ENCODE assay signal across 17 cellular contexts in the genomic region with DNA sequence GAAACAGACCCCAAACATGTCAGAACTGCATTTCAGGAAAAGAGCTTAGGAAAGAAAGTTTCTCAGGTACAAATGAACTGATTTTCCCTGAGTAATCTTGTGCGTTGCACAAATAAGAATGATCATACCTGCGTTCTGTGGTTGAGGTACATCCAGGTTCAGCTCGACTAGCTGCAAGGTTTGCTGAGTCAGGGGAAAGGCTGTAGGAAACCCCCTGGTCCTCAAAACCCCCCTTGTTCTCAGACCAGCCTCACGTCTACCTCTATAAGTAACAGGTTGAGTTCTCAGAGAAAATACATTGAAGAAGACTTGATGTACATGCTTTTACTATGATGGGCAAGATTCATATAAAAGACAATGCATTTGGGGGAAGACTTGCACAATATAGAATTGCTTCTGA.
DNase-seq lines count a peak whose midpoint lies in the region; ATAC-seq, FAIRE-seq and TF ChIP-seq lines count a peak whose summit lies in the region.
"Had no signal": no experiment of that assay in that cellular context is flagged by ENCODE, and none has a peak within 500 bp of the region (broad histone marks: within the 10 kb centered on the region; RNA-seq: fewer than 3 reads in every experiment).

No MANE protein-coding gene starts in this region.

- no peak overlapping the region for H3K27ac ChIP-seq in GM23338 (ENCODE audit: low read depth)
- no peak overlapping the region for H3K27ac ChIP-seq in K562 (ENCODE audit: extremely low read depth, low read depth, low read length)
- H3K27ac ChIP-seq in esophagus squamous epithelium, result peak overlapping the region in 3 of 4 donors; percentile 40 to 81 (median 76)
- H3K27ac ChIP-seq in CD8-positive, alpha-beta memory T cell (ENCODE audit: low read depth, low read length), result no peak overlapping the region
- H3K27ac ChIP-seq: GM23248 had no signal

- no peak overlapping the region for H3K4me3 Mint-ChIP-seq in GM23338
- H3K4me3 Mint-ChIP-seq in CD8-positive, alpha-beta memory T cell, result no peak overlapping the region
- H3K4me3 Mint-ChIP-seq: CD14-positive monocyte; CD8-positive, alpha-beta T cell; H9 had no signal

- ATAC-seq in GM23338 (no peak), K562 (no peak), HG03342 (IDR thresholded peaks at IDR 0.05; ENCODE audit: unreplicated experiment) (no peak)
- ATAC-seq: CD8-positive, alpha-beta T cell; GM12878 had no signal

- no peak for TF ChIP-seq POLR2A in K562 (conservative IDR thresholded peaks at IDR 0.05)
- no peak for TF ChIP-seq POLR2A in esophagus squamous epithelium (IDR thresholded peaks at IDR 0.05)

- H3K27ac Mint-ChIP-seq in GM23338, result peak overlapping the region; percentile 91
- peak overlapping the region in 1 of 8 donors; percentile 9 for H3K27ac Mint-ChIP-seq in CD8-positive, alpha-beta memory T cell
- H3K27ac Mint-ChIP-seq: CD14-positive monocyte; CD8-positive, alpha-beta T cell; H9 had no signal

- H2AFZ ChIP-seq in GM23338 (no peak overlapping the region), K562 (ENCODE audit: low read depth, low read length) (no peak overlapping the region)
- H2AFZ ChIP-seq: GM23248 had no signal

- TF ChIP-seq CTCF in GM23338 (conservative IDR thresholded peaks at IDR 0.05; ENCODE audit: low read depth in 2 of 2) (no peak), K562 (IDR thresholded peaks at IDR 0.05 in 2 of 3, conservative IDR thresholded peaks at IDR 0.05 in 1 of 3; ENCODE audit: insufficient read depth in 2 of 3, low read depth in 1 of 3, low read length in 3 of 3) (no peak), esophagus squamous epithelium (IDR thresholded peaks at IDR 0.05) (no peak)

- no peak for TF ChIP-seq RAD21 in K562 (CRISPR knock-in tag; conservative IDR thresholded peaks at IDR 0.05 in 1 of 2, IDR thresholded peaks at IDR 0.05 in 1 of 2)

- H3K4me1 ChIP-seq in GM23338 (ENCODE audit: insufficient read depth) (peaks cover 15% of the 10 kb centered on the region), K562 (replicated peaks in 1 of 2; ENCODE audit: control insufficient read depth in 2 of 2, insufficient read depth in 2 of 2, low read length in 2 of 2) (peaks cover 0 to 12% of the 10 kb centered on the region in 2 experiments; a peak in 3 of 5 replicates), esophagus squamous epithelium (peaks cover 12 to 96% (median 19%) of the 10 kb centered on the region in 3 donors)
- H3K4me1 ChIP-seq in CD8-positive, alpha-beta memory T cell (ENCODE audit: insufficient read depth, low read length), result no peaks in the 10 kb centered on the region

- no peak for TF ChIP-seq EP300 in K562 (IDR thresholded peaks at IDR 0.05; ENCODE audit: low read length)

- WGBS in K562 (ENCODE audit: insufficient coverage, low coverage, missing lambda C conversion rate), result 4% methylated on average over 4 of the region's 4 CpGs
- WGBS in esophagus squamous epithelium, 2 donors, result 74 to 84% methylated on average over 4 of the region's 4 CpGs

- H3K36me3 ChIP-seq in GM23338 (ENCODE audit: insufficient read depth) (no peaks in the 10 kb centered on the region), K562 (ENCODE audit: control insufficient read depth, insufficient read depth, low read length) (no peaks in the 10 kb centered on the region), esophagus squamous epithelium (no peaks in the 10 kb centered on the region)
- no peaks in the 10 kb centered on the region for H3K36me3 ChIP-seq in CD8-positive, alpha-beta memory T cell (ENCODE audit: insufficient read depth, low read length)

- H3K4me1 Mint-ChIP-seq in GM23338, result peaks cover 37% of the 10 kb centered on the region
- peaks cover 0 to 2% (median 0%) of the 10 kb centered on the region in 3 donors for H3K4me1 Mint-ChIP-seq in CD8-positive, alpha-beta memory T cell
- H3K4me1 Mint-ChIP-seq: CD14-positive monocyte had no signal

- FAIRE-seq in K562 (lab: Jason Lieb, UNC), result no peak
- FAIRE-seq: GM12878, GM18507, HTR-8/SVneo had no signal

- intact Hi-C loops in K562 (cut with micrococcal nuclease), result no loop called here
- intact Hi-C loops in esophagus squamous epithelium (cut with DNase I), result no loop called here

- H3K9me2 ChIP-seq in GM23338 (ENCODE audit: insufficient read depth), result no peaks in the 10 kb centered on the region

- H4K20me1 ChIP-seq in GM23338 (replicated peaks; ENCODE audit: insufficient read depth), result no peaks in the 10 kb centered on the region
- H4K20me1 ChIP-seq in K562 (replicated peaks; ENCODE audit: control insufficient read depth, insufficient read depth, low read length), result 0 out of 2 replicates have a peak, but pooled peaks cover 10% of the 10 kb centered on the region

- CTCF ChIA-PET in K562 (lab: Yijun Ruan, JAX; ENCODE audit: low intra/inter-chr PET ratio), result no interaction called here
- CTCF ChIA-PET in CD8-positive, alpha-beta memory T cell (lab: Charles Lee), result no interaction called here

- no TSS peak for BruUV-seq in K562 (replicated peaks; lab: Mats Ljungman, UMichigan)

- H3K4me3 ChIP-seq in GM23338, result no peak overlapping the region
- no peak overlapping the region for H3K4me3 ChIP-seq in K562
- H3K4me3 ChIP-seq in esophagus squamous epithelium, result no peak overlapping the region
- H3K4me3 ChIP-seq in CD8-positive, alpha-beta memory T cell (ENCODE audit: low read length), result no peak overlapping the region
- H3K4me3 ChIP-seq: GM12878, GM23248 had no signal

- DNase-seq in GM23338 (ENCODE audit: low spot score) (no peak), K562 (ENCODE audit: extremely low read depth in 1 of 4, low spot score in 3 of 4) (no peak), esophagus squamous epithelium (lab: John Stamatoyannopoulos, UW) (no peak), A172 (ENCODE audit: low spot score) (no peak), NCI-H69 (lab: John Stamatoyannopoulos, UW) (no peak)
- no peak for DNase-seq in CD8-positive, alpha-beta memory T cell
- DNase-seq: Caco-2; CD8-positive, alpha-beta T cell; GF-D8; GM23248; H9; KBM-7 had no signal

- H3K9ac ChIP-seq in K562 (ENCODE audit: insufficient read depth in 1 of 2, low read depth in 2 of 2, low read length in 2 of 2), result no peak overlapping the region
- H3K9ac ChIP-seq: GM23248 had no signal

- H3K9me1 ChIP-seq in K562 (ENCODE audit: control insufficient read depth, insufficient read depth, low read length), result no peaks in the 10 kb centered on the region

- no peaks in the 10 kb centered on the region for H3K36me3 Mint-ChIP-seq in GM23338 (ENCODE audit: low read depth)
- H3K36me3 Mint-ChIP-seq in CD8-positive, alpha-beta memory T cell, result peaks cover 0 to 1% (median 0%) of the 10 kb centered on the region in 3 donors
- H3K36me3 Mint-ChIP-seq: CD14-positive monocyte; CD8-positive, alpha-beta T cell had no signal

- in situ Hi-C loops in K562 (cut with MboI), result no loop called here

- H3K27me3 Mint-ChIP-seq in GM23338 (ENCODE audit: insufficient read depth, low read depth, poor library complexity), result peaks cover 2% of the 10 kb centered on the region
- peaks cover 4 to 8% of the 10 kb centered on the region in 2 donors for H3K27me3 Mint-ChIP-seq in CD8-positive, alpha-beta memory T cell

- no peaks in the 10 kb centered on the region for H3K9me3 Mint-ChIP-seq in GM23338
- H3K9me3 Mint-ChIP-seq in CD8-positive, alpha-beta memory T cell, result no peaks in the 10 kb centered on the region
- H3K9me3 Mint-ChIP-seq: CD8-positive, alpha-beta T cell; H9 had no signal

- H3F3A ChIP-seq in GM23338 (replicated peaks; ENCODE audit: low read depth), result no peaks in the 10 kb centered on the region

- H3K27me3 ChIP-seq in GM23338 (ENCODE audit: insufficient read depth), result no peaks in the 10 kb centered on the region
- peaks cover 5 to 6% of the 10 kb centered on the region in 2 experiments; a peak in 3 of 5 replicates for H3K27me3 ChIP-seq in K562 (ENCODE audit: control insufficient read depth in 2 of 2, insufficient read depth in 2 of 2, low read length in 2 of 2)
- H3K27me3 ChIP-seq in esophagus squamous epithelium, result no peaks in the 10 kb centered on the region
- no peaks in the 10 kb centered on the region for H3K27me3 ChIP-seq in CD8-positive, alpha-beta memory T cell (ENCODE audit: insufficient read depth, low read length, poor library complexity, severe bottlenecking)

- POLR2A ChIA-PET in K562 (lab: Yijun Ruan, JAX), result no interaction called here
- POLR2A ChIA-PET in CD8-positive, alpha-beta memory T cell (lab: Charles Lee), result no interaction called here

- H3K9me3 ChIP-seq in K562 (replicated peaks; ENCODE audit: control insufficient read depth, insufficient read depth, low read depth, low read length) (no peaks in the 10 kb centered on the region), esophagus squamous epithelium (no peaks in the 10 kb centered on the region)
- H3K9me3 ChIP-seq in CD8-positive, alpha-beta memory T cell (ENCODE audit: low read length), result no peaks in the 10 kb centered on the region
- H3K9me3 ChIP-seq: Caco-2 had no signal

- H3K4me2 ChIP-seq in GM23338 (no peak overlapping the region), K562 (ENCODE audit: insufficient read depth, low read length) (no peak overlapping the region)

- H3K79me2 ChIP-seq in GM23338 (replicated peaks; ENCODE audit: insufficient read depth), result no peaks in the 10 kb centered on the region
- no peaks in the 10 kb centered on the region for H3K79me2 ChIP-seq in K562 (ENCODE audit: control insufficient read depth, insufficient read depth, low read length)

TF ChIP-seq in GM23338, 12 proteins besides CTCF, POLR2A, EP300 and RAD21 (continues in another document):
- TF ChIP-seq CREB1 (CRISPR knock-in tag; IDR thresholded peaks at IDR 0.05; ENCODE audit: low read depth) (no peak), JUNB (IDR thresholded peaks at IDR 0.05; ENCODE audit: unreplicated experiment) (no peak), EZH2phosphoT487 (IDR thresholded peaks at IDR 0.05; ENCODE audit: unreplicated experiment) (no peak), ZNF331 (CRISPR knock-in tag; IDR thresholded peaks at IDR 0.05; ENCODE audit: low read depth) (no peak)

Comparison
In these comparisons a context has a peak if more than half of its experiments do, and no peak if none do; other contexts are left out.
1. H3K27ac ChIP-seq: peak in esophagus squamous epithelium (3 of 4); none in GM23338 (single experiment), K562 (single experiment) and CD8-positive, alpha-beta memory T cell (single experiment).